34 cellular contexts compared by ENCODE assay signal in genomic region chr1:156528875-156529425, GRCh38. TPM values are rescaled to one million over a fixed set of nuclear protein-coding genes. Genes with fewer than 3 reads are reported as not detected.
"Had no signal": no experiment of that assay in that cellular context is flagged by ENCODE, and none has a peak within 500 bp of the region (broad histone marks: within the 10 kb centered on the region; RNA-seq: fewer than 3 reads in every experiment).

No MANE protein-coding gene starts in this region.

- ATAC-seq: activated CD4-positive, CD25-positive, alpha-beta regulatory T cell treated with anti-CD3 and anti-CD28 coated beads, Interleukin-2, amount 50 U/mL, for 24 hours; activated T-cell treated with anti-CD3 and anti-CD28 coated beads, Interleukin-2, amount 50 U/mL, for 72 hours; esophagus mucosa; foreskin keratinocyte; heart right ventricle; left lung; lower lobe of right lung; pancreas; psoas muscle; stimulated activated memory B cell treated with anti-CD40 and anti-IgM and Interleukin-4, amounts not matched to agents 10 μg/mL and 1 μg/mL and 100 μg/mL, for 72 hours; stimulated activated naive CD8-positive, alpha-beta T cell treated with anti-CD3 and anti-CD28 coated beads, Interleukin-15, amount 100 ng/mL, for 72 hours had no signal

- H3K9me3 Mint-ChIP-seq: activated naive CD4-positive, alpha-beta T cell treated with anti-CD3 and anti-CD28 coated beads, Interleukin-2, amount 10 ng/mL, durations not matched to agents 7 days and 5 days; activated T-cell treated with anti-CD3 and anti-CD28 coated beads, Interleukin-2, amount 50 U/mL, for 72 hours; brain; endodermal cell; naive thymus-derived CD8-positive, alpha-beta T cell; neural crest cell; stimulated activated memory B cell treated with anti-CD40 and anti-IgM and Interleukin-4, amounts not matched to agents 10 μg/mL and 1 μg/mL and 100 μg/mL, for 72 hours; stimulated activated naive CD8-positive, alpha-beta T cell treated with anti-CD3 and anti-CD28 coated beads, Interleukin-15, amount 100 ng/mL, for 72 hours; T-cell had no signal

- H3K36me3 ChIP-seq: adrenal gland, cardiac muscle cell, lower lobe of right lung, pancreas, sigmoid colon had no signal

- H3K4me1 ChIP-seq: adrenal gland, foreskin keratinocyte, pancreas had no signal

- H3K9me3 ChIP-seq: adrenal gland, heart right ventricle, left lung, lower lobe of right lung, pancreas, psoas muscle, sigmoid colon, upper lobe of left lung had no signal

- H3K27me3 ChIP-seq: adrenal gland, cardiac muscle cell, foreskin keratinocyte, heart right ventricle, left lung, pancreas, sigmoid colon, upper lobe of left lung had no signal

- H3K27ac ChIP-seq: adrenal gland, cardiac muscle cell, foreskin keratinocyte, heart right ventricle, left lung, lower lobe of right lung, pancreas, psoas muscle, sigmoid colon, WERI-Rb-1 had no signal

- H3K27me3 Mint-ChIP-seq: activated naive CD4-positive, alpha-beta T cell treated with anti-CD3 and anti-CD28 coated beads, Interleukin-2, amount 10 ng/mL, durations not matched to agents 7 days and 5 days; brain; naive thymus-derived CD8-positive, alpha-beta T cell; stimulated activated memory B cell treated with anti-CD40 and anti-IgM and Interleukin-4, amounts not matched to agents 10 μg/mL and 1 μg/mL and 100 μg/mL, for 72 hours; stimulated activated naive CD8-positive, alpha-beta T cell treated with anti-CD3 and anti-CD28 coated beads, Interleukin-15, amount 100 ng/mL, for 72 hours; T-cell had no signal

- DNase-seq: activated CD4-positive, alpha-beta T cell treated with anti-CD3 and anti-CD28 coated beads for 48 hours; activated CD4-positive, alpha-beta T cell treated with anti-CD3 and anti-CD28 coated beads, Interleukin-2, amount 50 U/mL, for 48 hours; activated effector memory CD4-positive, alpha-beta T cell treated with anti-CD3 and anti-CD28 coated beads, Interleukin-2, amount 50 U/mL, for 16 hours; activated T-cell treated with anti-CD3 and anti-CD28 coated beads, Interleukin-2, amount 50 U/mL, for 72 hours; adrenal gland; aorta; endodermal cell; foreskin keratinocyte; heart right ventricle; kidney glomerular epithelial cell; left lung; lower lobe of right lung; mesenchymal stem cell; nucleus accumbens; psoas muscle; sigmoid colon; small intestine; stimulated activated CD4-positive, alpha-beta T cell treated with anti-CD3 and anti-CD28 coated beads, Interleukin-4, amount 100 ng/mL, for 24 hours; stimulated activated naive CD8-positive, alpha-beta T cell treated with anti-CD3 and anti-CD28 coated beads, Interleukin-15, amount 100 ng/mL, for 72 hours; substantia nigra; T-helper 9 cell; upper lobe of left lung; WERI-Rb-1 had no signal

- H3K4me3 Mint-ChIP-seq: activated naive CD4-positive, alpha-beta T cell treated with anti-CD3 and anti-CD28 coated beads, Interleukin-2, amount 10 ng/mL, durations not matched to agents 7 days and 5 days; brain; endodermal cell; neural crest cell; stimulated activated memory B cell treated with anti-CD40 and anti-IgM and Interleukin-4, amounts not matched to agents 10 μg/mL and 1 μg/mL and 100 μg/mL, for 72 hours had no signal

- H3K36me3 Mint-ChIP-seq: brain; naive thymus-derived CD8-positive, alpha-beta T cell; stimulated activated memory B cell treated with anti-CD40 and anti-IgM and Interleukin-4, amounts not matched to agents 10 μg/mL and 1 μg/mL and 100 μg/mL, for 72 hours; T-cell had no signal

- H3K27ac Mint-ChIP-seq: activated T-cell treated with anti-CD3 and anti-CD28 coated beads, Interleukin-2, amount 50 U/mL, for 72 hours; endodermal cell; stimulated activated memory B cell treated with anti-CD40 and anti-IgM and Interleukin-4, amounts not matched to agents 10 μg/mL and 1 μg/mL and 100 μg/mL, for 72 hours; T-cell had no signal

- H3K4me3 ChIP-seq: adrenal gland, cardiac muscle cell, heart right ventricle, left lung, lower lobe of right lung, pancreas, psoas muscle, sigmoid colon, upper lobe of left lung had no signal

RNA-seq across cellular contexts. Expression of gene TTC24, which starts 50.6 kb away (rescaled TPM):
- total RNA-seq: adrenal gland, endodermal cell, esophagus mucosa, foreskin keratinocyte, glomerular endothelial cell, left lung, lower lobe of right lung, neural crest cell, pancreas, sigmoid colon had no signal
